Comparison of ENCODE assay signal across 1 cellular context in genomic region chr6:108559884-108560462, GRCh38.
TF ChIP-seq lines count a peak whose summit lies in the region.

No MANE protein-coding gene starts in this region.

TF ChIP-seq in HEK293, 187 proteins besides CTCF, POLR2A, EP300 and RAD21 (continued from another document and continues in another):
- TF ChIP-seq ZNF704 (tag by site-specific recombination; IDR thresholded peaks at IDR 0.05): no peak
- no peak for TF ChIP-seq ZNF521 (tag by site-specific recombination; IDR thresholded peaks at IDR 0.05)
- TF ChIP-seq ZNF768 (tag by site-specific recombination; IDR thresholded peaks at IDR 0.05): no peak
- peak; percentile 3; the same call in 1 of the 2 replicates for TF ChIP-seq PRDM6 (tag by site-specific recombination; IDR thresholded peaks at IDR 0.05)
- 0 out of 2 replicates have a peak, but pooled peaks have one; percentile 32 for TF ChIP-seq ZSCAN5A (tag by site-specific recombination; IDR thresholded peaks at IDR 0.05)
- TF ChIP-seq ZNF311 (tag by site-specific recombination; IDR thresholded peaks at IDR 0.05; ENCODE audit: borderline replicate concordance): no peak
- no peak for TF ChIP-seq ZNF624 (tag by site-specific recombination; IDR thresholded peaks at IDR 0.05)
- peak; percentile 38; the same call in 1 of the 2 replicates for TF ChIP-seq ATF2 (tag by site-specific recombination; IDR thresholded peaks at IDR 0.05; ENCODE audit: low read depth)
- peak; percentile 4; the same call in 1 of the 2 replicates for TF ChIP-seq ZFP3 (tag by site-specific recombination; IDR thresholded peaks at IDR 0.05; ENCODE audit: low read depth)
- TF ChIP-seq PRDM1 (tag by site-specific recombination; IDR thresholded peaks at IDR 0.05): no peak
- no peak for TF ChIP-seq ZNF664 (tag by site-specific recombination; IDR thresholded peaks at IDR 0.05)
- no peak for TF ChIP-seq ZNF350 (tag by site-specific recombination; IDR thresholded peaks at IDR 0.05)
- TF ChIP-seq TSHZ1 (tag by site-specific recombination; IDR thresholded peaks at IDR 0.05; ENCODE audit: borderline replicate concordance): peak; percentile 33; the same call in 1 of the 2 replicates
- peak; percentile 96 for TF ChIP-seq ZNF341 (tag by site-specific recombination; IDR thresholded peaks at IDR 0.05; ENCODE audit: low read depth)
- TF ChIP-seq HOXA7 (CRISPR knock-in tag; IDR thresholded peaks at IDR 0.05; ENCODE audit: borderline replicate concordance): no peak
- no peak for TF ChIP-seq ZNF571 (tag by site-specific recombination; IDR thresholded peaks at IDR 0.05)
- no peak for TF ChIP-seq ZNF211 (tag by site-specific recombination; IDR thresholded peaks at IDR 0.05; ENCODE audit: low read depth)
- no peak for TF ChIP-seq ZNF202 (tag by site-specific recombination; IDR thresholded peaks at IDR 0.05; ENCODE audit: borderline replicate concordance)
- no peak for TF ChIP-seq OVOL3 (tag by site-specific recombination; IDR thresholded peaks at IDR 0.05)
- TF ChIP-seq ZNF10 (tag by site-specific recombination; IDR thresholded peaks at IDR 0.05): peak; percentile 21; the same call in 1 of the 2 replicates
- no peak for TF ChIP-seq ZNF544 (tag by site-specific recombination; IDR thresholded peaks at IDR 0.05)
- TF ChIP-seq ZNF449 (tag by site-specific recombination; IDR thresholded peaks at IDR 0.05): peak; percentile 32
- peak; percentile 54; the same call in 1 of the 2 replicates for TF ChIP-seq ZBTB1 (tag by site-specific recombination; IDR thresholded peaks at IDR 0.05)
- peak; percentile 90 for TF ChIP-seq ZFHX2 (tag by site-specific recombination; conservative IDR thresholded peaks at IDR 0.05)
- no peak for TF ChIP-seq SALL2 (tag by site-specific recombination; IDR thresholded peaks at IDR 0.05; ENCODE audit: borderline replicate concordance)
- peak; percentile 75 for TF ChIP-seq ZXDB (tag by site-specific recombination; IDR thresholded peaks at IDR 0.05)
- no peak for TF ChIP-seq ZNF132 (tag by site-specific recombination; IDR thresholded peaks at IDR 0.05; ENCODE audit: borderline replicate concordance)
- no peak for TF ChIP-seq ZNF362 (tag by site-specific recombination; IDR thresholded peaks at IDR 0.05)
- no peak for TF ChIP-seq ZNF529 (tag by site-specific recombination; IDR thresholded peaks at IDR 0.05; ENCODE audit: insufficient replicate concordance)
- peak; percentile 17; the same call in 1 of the 2 replicates for TF ChIP-seq OSR2 (tag by site-specific recombination; IDR thresholded peaks at IDR 0.05)
- TF ChIP-seq ZNF707 (tag by site-specific recombination; IDR thresholded peaks at IDR 0.05): no peak
- TF ChIP-seq ZNF629 (tag by site-specific recombination; IDR thresholded peaks at IDR 0.05): peak; percentile 74; the same call in 1 of the 2 replicates
- 0 out of 2 replicates have a peak, but pooled peaks have one; percentile 8 for TF ChIP-seq ZNF585B (tag by site-specific recombination; IDR thresholded peaks at IDR 0.05)
- TF ChIP-seq ZNF155 (tag by site-specific recombination; IDR thresholded peaks at IDR 0.05): no peak
- TF ChIP-seq PRDM2 (tag by site-specific recombination; IDR thresholded peaks at IDR 0.05; ENCODE audit: borderline replicate concordance): no peak
- TF ChIP-seq ZNF791 (tag by site-specific recombination; IDR thresholded peaks at IDR 0.05): no peak
- TF ChIP-seq ZNF248 (tag by site-specific recombination; IDR thresholded peaks at IDR 0.05): no peak
- TF ChIP-seq ZSCAN30 (tag by site-specific recombination; IDR thresholded peaks at IDR 0.05): peak; percentile 76; the same call in 1 of the 2 replicates
- no peak for TF ChIP-seq ZNF488 (tag by site-specific recombination; IDR thresholded peaks at IDR 0.05)
- no peak for TF ChIP-seq GLIS2 (tag by site-specific recombination; IDR thresholded peaks at IDR 0.05)
- TF ChIP-seq SCRT2 (tag by site-specific recombination; IDR thresholded peaks at IDR 0.05): peak; percentile 97
